ENCODE assay signal across 20 cellular contexts in the genomic region with DNA sequence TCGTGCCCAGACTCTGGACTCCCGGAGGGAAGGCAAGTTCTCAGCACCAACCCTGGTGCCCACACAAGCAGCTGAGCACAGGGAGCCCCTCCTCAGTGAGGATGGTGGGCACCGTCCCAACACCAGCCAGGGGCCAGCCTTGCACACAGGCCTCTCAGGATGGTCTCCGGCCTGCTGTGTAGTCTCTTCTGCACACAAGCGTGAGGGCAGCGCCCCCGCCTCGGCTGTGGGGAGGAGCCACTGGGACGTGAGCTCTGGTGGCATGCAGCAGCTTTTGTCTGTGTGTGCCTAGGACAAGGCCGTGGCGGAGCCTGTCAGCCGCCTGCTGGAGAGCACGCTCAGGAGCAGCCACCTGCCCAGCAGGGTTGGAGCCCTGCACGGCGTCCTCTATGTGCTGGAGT. TPM values are rescaled to one million over a fixed set of nuclear protein-coding genes. Genes with fewer than 3 reads are reported as not detected.
DNase-seq lines count a peak whose midpoint lies in the region; ATAC-seq, FAIRE-seq and TF ChIP-seq lines count a peak whose summit lies in the region.
"Had no signal": no experiment of that assay in that cellular context is flagged by ENCODE, and none has a peak within 500 bp of the region (broad histone marks: within the 10 kb centered on the region; RNA-seq: fewer than 3 reads in every experiment).

No MANE protein-coding gene starts in this region.

- CTCF ChIA-PET in GM12878 (lab: Yijun Ruan, JAX): no interaction called here

- no peak overlapping the region for H3K27ac ChIP-seq in GM12878 (ENCODE audit: control insufficient read depth, insufficient read depth)
- no peak overlapping the region for H3K27ac ChIP-seq in kidney (ENCODE audit: low read depth in 2 of 2, low read length in 2 of 2)
- H3K27ac ChIP-seq in neuronal stem cell (replicated peaks; ENCODE audit: low read length): no peak overlapping the region
- no peak overlapping the region for H3K27ac ChIP-seq in uterus

- no peak overlapping the region for H4K8ac ChIP-seq in neuronal stem cell (ENCODE audit: low read depth, low read length)

- H3K9ac ChIP-seq in GM12878 (ENCODE audit: control insufficient read depth, insufficient read depth, low read length) (no peak overlapping the region), kidney (ENCODE audit: low read length in 2 of 2) (no peak overlapping the region), neuronal stem cell (ENCODE audit: low read depth, low read length, poor library complexity) (peak overlapping the region; percentile 35)

- no peak overlapping the region for H3K4ac ChIP-seq in neuronal stem cell (ENCODE audit: low read length)

- in situ Hi-C loops in GM12878 (cut with MboI): no loop called here

- FAIRE-seq in GM12891 (lab: Jason Lieb, UNC): no peak
- FAIRE-seq in GM12878 (lab: Jason Lieb, UNC): no peak
- no peak for FAIRE-seq in kidney (lab: Jason Lieb, UNC)
- FAIRE-seq in HTR-8/SVneo (lab: Jason Lieb, UNC): no peak
- FAIRE-seq: A204.1, G401.6, H54 had no signal

- peak overlapping the region; percentile 46 for H3K18ac ChIP-seq in neuronal stem cell (ENCODE audit: low read length)

- peaks cover 11% of the 10 kb centered on the region for H3K79me1 ChIP-seq in neuronal stem cell (ENCODE audit: low read depth, low read length)

- no peak overlapping the region for H3K14ac ChIP-seq in neuronal stem cell (ENCODE audit: low read length)

- intact Hi-C loops in GM12878 (cut with micrococcal nuclease; ENCODE audit: unreplicated experiment) (no loop called here), kidney (cut with DNase I) (no loop called here), uterus (cut with DNase I; ENCODE audit: low total_unique reads) (no loop called here)

- SMC1A ChIA-PET in GM12878 (lab: Charles Lee; ENCODE audit: uncharacterized antibody, unreplicated experiment): interaction anchor here (0.6 to 1.4 kb wide), 2 partner anchors 38 to 91 kb away, joined by 3 to 5 read pairs; no protein-coding TSS in a partner anchor

- H4K91ac ChIP-seq in neuronal stem cell (ENCODE audit: low read depth, low read length, poor library complexity): no peak overlapping the region

- RAD21 ChIA-PET in GM12878 (lab: Charles Lee; ENCODE audit: unreplicated experiment): no interaction called here

- WGBS in GM12878 (ENCODE audit: insufficient coverage, insufficient replicate concordance, low lambda C conversion rate, missing lambda C conversion rate): 94% methylated on average over 14 of the region's 15 CpGs
- no CpG with 5 or more reads among the region's 15 CpGs for WGBS in neuronal stem cell (ENCODE audit: extremely low coverage in 2 of 2, insufficient read length in 2 of 2, insufficient replicate concordance in 1 of 2), 2 donors

- ATAC-seq in GM12878: no peak

- H2BK15ac ChIP-seq in neuronal stem cell (ENCODE audit: low read length): no peak overlapping the region

- H3K4me3 ChIP-seq in GM12878 (no peak overlapping the region), kidney (ENCODE audit: low read length in 2 of 2) (no peak overlapping the region), neuronal stem cell (ENCODE audit: low read length in 2 of 2) (no peak overlapping the region), uterus (no peak overlapping the region)
- H3K4me3 ChIP-seq: HAP-1 had no signal

- peaks cover 29 to 65% of the 10 kb centered on the region in 2 experiments for H3K36me3 ChIP-seq in GM12878 (ENCODE audit: control insufficient read depth in 2 of 2, insufficient read depth in 2 of 2, low read length in 1 of 2)
- H3K36me3 ChIP-seq in kidney (ENCODE audit: control insufficient read depth in 1 of 2, insufficient read depth in 2 of 2, low read length in 2 of 2): peaks cover 39 to 49% of the 10 kb centered on the region in 2 donors
- H3K36me3 ChIP-seq in neuronal stem cell (replicated peaks in 1 of 2; ENCODE audit: control insufficient read depth in 2 of 2, insufficient read depth in 2 of 2, low read length in 2 of 2): peaks cover 73 to 98% of the 10 kb centered on the region in 2 donors
- H3K36me3 ChIP-seq in uterus: no peaks in the 10 kb centered on the region

- H3K27me3 ChIP-seq in GM12878 (replicated peaks in 1 of 2; ENCODE audit: control insufficient read depth in 2 of 2, insufficient read depth in 2 of 2, low read length in 1 of 2) (no peaks in the 10 kb centered on the region), neuronal stem cell (ENCODE audit: control insufficient read depth in 3 of 3, insufficient read depth in 3 of 3, low read depth in 1 of 3, low read length in 3 of 3) (peaks cover 0 to 2% (median 0%) of the 10 kb centered on the region in 3 experiments), uterus (no peaks in the 10 kb centered on the region)
- H3K27me3 ChIP-seq: BE2C had no signal

- H3K9me3 ChIP-seq in GM12878 (replicated peaks; ENCODE audit: control insufficient read depth, insufficient read depth, low read length) (no peaks in the 10 kb centered on the region), kidney (ENCODE audit: control insufficient read depth in 1 of 2, low read length in 2 of 2) (no peaks in the 10 kb centered on the region), neuronal stem cell (replicated peaks in 1 of 2; ENCODE audit: control insufficient read depth in 2 of 2, insufficient read depth in 1 of 2, low read depth in 1 of 2, low read length in 2 of 2) (peaks cover 0 to 11% of the 10 kb centered on the region in 2 donors), uterus (no peaks in the 10 kb centered on the region)
- H3K9me3 ChIP-seq: BE2C, Caco-2, HAP-1 had no signal

- no peak overlapping the region for H2BK120ac ChIP-seq in neuronal stem cell (ENCODE audit: low read depth, low read length)

- TF ChIP-seq POLR2A in GM12891 (IDR thresholded peaks at IDR 0.05; ENCODE audit: low read depth, low read length) (no peak), GM12878 (IDR thresholded peaks at IDR 0.05; ENCODE audit: low read depth, low read length) (peak; percentile 47), uterus (IDR thresholded peaks at IDR 0.05) (no peak)

- no peak overlapping the region for H2BK12ac ChIP-seq in neuronal stem cell (ENCODE audit: low read length)

- H2AK5ac ChIP-seq in neuronal stem cell (ENCODE audit: low read depth, low read length): no peak overlapping the region

- no TSS peak for BruUV-seq in GM12878 (replicated peaks; lab: Mats Ljungman, UMichigan)

- no peak for TF ChIP-seq EP300 in GM12878 (IDR thresholded peaks at IDR 0.05; ENCODE audit: borderline replicate concordance in 1 of 2, control insufficient read depth in 1 of 2, low read depth in 2 of 2, low read length in 2 of 2)

- no peak for TF ChIP-seq CTCF in GM12878 (IDR thresholded peaks at IDR 0.05 in 2 of 3, conservative IDR thresholded peaks at IDR 0.05 in 1 of 3; ENCODE audit: control insufficient read depth in 2 of 3, extremely low read depth in 1 of 3, insufficient read depth in 1 of 3, low read depth in 3 of 3, low read length in 3 of 3)
- TF ChIP-seq CTCF in kidney (IDR thresholded peaks at IDR 0.05; ENCODE audit: borderline replicate concordance, extremely low read depth, insufficient read depth): no peak
- TF ChIP-seq CTCF in uterus (IDR thresholded peaks at IDR 0.05): no peak

- H2BK5ac ChIP-seq in neuronal stem cell (ENCODE audit: low read length): peak overlapping the region; percentile 40

- peak overlapping the region; percentile 18 for H3K23ac ChIP-seq in neuronal stem cell (ENCODE audit: low read depth, low read length, poor library complexity)

- no peaks in the 10 kb centered on the region for H3K79me2 ChIP-seq in GM12878 (ENCODE audit: control insufficient read depth, insufficient read depth, low read length)

- no peak overlapping the region for H2AFZ ChIP-seq in GM12878 (ENCODE audit: control insufficient read depth, low read depth, low read length)
- no peak overlapping the region for H2AFZ ChIP-seq in neuronal stem cell (ENCODE audit: low read length)

- H3K4me1 ChIP-seq in GM12878 (ENCODE audit: control insufficient read depth, insufficient read depth, low read length) (no peaks in the 10 kb centered on the region), kidney (ENCODE audit: control insufficient read depth in 1 of 2, insufficient read depth in 1 of 2, low read depth in 1 of 2, low read length in 2 of 2) (no peaks in the 10 kb centered on the region), neuronal stem cell (ENCODE audit: control insufficient read depth in 2 of 2, insufficient read depth in 1 of 2, low read depth in 1 of 2, low read length in 2 of 2) (peaks cover 0 to 6% of the 10 kb centered on the region in 2 donors), uterus (no peaks in the 10 kb centered on the region)
- H3K4me1 ChIP-seq: Caco-2 had no signal

- H3K4me2 ChIP-seq in GM12878 (ENCODE audit: control insufficient read depth, insufficient read depth) (no peak overlapping the region), neuronal stem cell (ENCODE audit: insufficient read depth, low read length, poor library complexity, severe bottlenecking) (no peak overlapping the region)

- no peak for DNase-seq in GM12891 (ENCODE audit: insufficient read length, low spot score)
- no peak for DNase-seq in GM12878 (ENCODE audit: low read depth, low spot score)
- DNase-seq in kidney: peak; percentile 67
- no peak for DNase-seq in neuronal stem cell (ENCODE audit: low spot score)
- DNase-seq in HTR-8/SVneo (ENCODE audit: insufficient read length, low spot score): no peak
- DNase-seq in amygdala (lab: John Stamatoyannopoulos, UW): no peak
- DNase-seq in A172 (ENCODE audit: low spot score): no peak
- DNase-seq in uterus: no peak
- DNase-seq: BE2C; C1 segment of cervical spinal cord; Caco-2; CD4-positive, alpha-beta memory T cell; DMS153; DND-41; GOT3; HFFc6 had no signal

- POLR2A ChIA-PET in GM12878 (lab: Charles Lee): no interaction called here

- no peaks in the 10 kb centered on the region for H4K20me1 ChIP-seq in GM12878 (ENCODE audit: control insufficient read depth, insufficient read depth)

- no peak for TF ChIP-seq RAD21 in GM12878 (IDR thresholded peaks at IDR 0.05; ENCODE audit: insufficient read depth, low read depth, low read length)

RNA-seq across cellular contexts. Expression of a gene that starts 16.1 kb away (rescaled TPM):
- 1.1 TPM for polyA plus RNA-seq in GM12891 (2012; ENCODE audit: low read depth, missing spikeins)
- total RNA-seq in GM12878 (2013; cell fraction: nucleolus; rRNA removed): 3.4 and 3.6 TPM in 2 replicates
- total RNA-seq in GM12878 (2014; rRNA removed) (0.11 and 0.28 TPM in 2 replicates), GM12878 (2014; rRNA removed; fragmentation: Illumina TruSeq; extraction: Trizol) (0.14 and 0.22 TPM in 2 replicates), GM12878 (2021) (0.37 and 0.87 TPM in 2 replicates), kidney (0.91 TPM), uterus (1 to 10 TPM in 3 of 4 donors, not detected in 1; 1.3 to 3.3 (median 2.1) TPM)
- 0.16 TPM for polyA plus RNA-seq in GM12878 (2011; ENCODE audit: low read depth)
- polyA plus RNA-seq in GM12878 (2011; rRNA removed) (0.04 and 0.11 TPM in 2 replicates), GM12878 (2014; fragmentation: Illumina TruSeq; extraction: Trizol) (0.07 TPM in 1 of 2 replicates, not detected in the other), GM12878 (2014; fragmentation: Nextera tagmentation; extraction: Ambion mirVana) (not detected), GM12878 (2014; rRNA removed) (0.22 and 0.38 TPM in 2 replicates), GM12878 (2016; fragmentation: Nextera tagmentation; extraction: Ambion mirVana) (under 1 TPM; 0.21 to 0.55 TPM), kidney (ENCODE audit: insufficient read depth, low read depth, low replicate concordance) (not detected)
- polyA plus RNA-seq in GM12878 (2011; cell fraction: cytosol; rRNA removed): 0.04 and 0.10 TPM in 2 replicates
- 2.0 and 2.1 TPM in 2 replicates for polyA plus RNA-seq in GM12878 (2011; cell fraction: nucleus; rRNA removed)
- 0.38 and 0.49 TPM in 2 replicates for polyA plus RNA-seq in GM12878 (2012)
- 0.59 and 0.62 TPM in 2 replicates for polyA minus RNA-seq in GM12878 (2011; rRNA and poly(A)+ RNA removed)
- not detected in 2 replicates for polyA minus RNA-seq in GM12878 (2011; cell fraction: cytosol; rRNA and poly(A)+ RNA removed)
- polyA minus RNA-seq in GM12878 (2011; cell fraction: nucleus; rRNA and poly(A)+ RNA removed): 1.3 and 3.3 TPM in 2 replicates
- polyA plus RNA-seq in neuronal stem cell (2013, experiment 1 of 2): 0.13 TPM
- polyA plus RNA-seq in neuronal stem cell (2013, experiment 2 of 2): 0.12 TPM
- total RNA-seq in A172 (2014; rRNA removed; shearing (Covaris generic)): 0.55 TPM in 1 of 2 replicates, not detected in the other

RNA-seq across cellular contexts. Expression of a gene that starts 60.0 kb away (rescaled TPM):
- 3.9 TPM for polyA plus RNA-seq in GM12891 (2012; ENCODE audit: low read depth, missing spikeins)
- total RNA-seq in GM12878 (2013; cell fraction: nucleolus; rRNA removed): 15.5 and 31.9 TPM in 2 replicates
- total RNA-seq in GM12878 (2014; rRNA removed) (0.51 and 0.76 TPM in 2 replicates), GM12878 (2014; rRNA removed; fragmentation: Illumina TruSeq; extraction: Trizol) (0.41 and 1.1 TPM in 2 replicates), GM12878 (2021) (0.85 and 2.2 TPM in 2 replicates), kidney (35.5 TPM), uterus (10 to 100 TPM in 3 of 4 donors, 1 to 10 TPM in 1; 3.5 to 63.8 (median 40.1) TPM)
- polyA plus RNA-seq in GM12878 (2011; ENCODE audit: low read depth): 0.96 TPM
- polyA plus RNA-seq in GM12878 (2011; rRNA removed) (0.37 and 0.39 TPM in 2 replicates), GM12878 (2014; fragmentation: Illumina TruSeq; extraction: Trizol) (0.06 and 0.40 TPM in 2 replicates), GM12878 (2014; fragmentation: Nextera tagmentation; extraction: Ambion mirVana) (under 1 TPM; 0.02 to 0.07 TPM), GM12878 (2014; rRNA removed) (0.28 and 0.96 TPM in 2 replicates), GM12878 (2016; fragmentation: Nextera tagmentation; extraction: Ambion mirVana) (1 to 10 TPM in 1 of 2 experiments, under 1 TPM in 1; 0.99 to 1.2 TPM), kidney (ENCODE audit: insufficient read depth, low read depth, low replicate concordance) (18.0 TPM)
- polyA plus RNA-seq in GM12878 (2011; cell fraction: cytosol; rRNA removed): 0.13 and 0.90 TPM in 2 replicates
- polyA plus RNA-seq in GM12878 (2011; cell fraction: nucleus; rRNA removed): 2.2 and 2.7 TPM in 2 replicates
- 2.4 and 2.6 TPM in 2 replicates for polyA plus RNA-seq in GM12878 (2012)
- 0.22 and 0.98 TPM in 2 replicates for polyA minus RNA-seq in GM12878 (2011; rRNA and poly(A)+ RNA removed)
- polyA minus RNA-seq in GM12878 (2011; cell fraction: cytosol; rRNA and poly(A)+ RNA removed): 0.53 TPM in 1 of 2 replicates, not detected in the other
- 1.7 and 1.8 TPM in 2 replicates for polyA minus RNA-seq in GM12878 (2011; cell fraction: nucleus; rRNA and poly(A)+ RNA removed)
- polyA plus RNA-seq in neuronal stem cell (2013, experiment 1 of 2): 26.5 TPM
- polyA plus RNA-seq in neuronal stem cell (2013, experiment 2 of 2): 27.6 TPM
- 12.4 and 16.2 TPM in 2 replicates for total RNA-seq in A172 (2014; rRNA removed; shearing (Covaris generic))
